Comparison of ENCODE assay signal across 8 cellular contexts in genomic region chr9:74951107-74951720, GRCh38. TPM values are rescaled to one million over a fixed set of nuclear protein-coding genes. Genes with fewer than 3 reads are reported as not detected.
DNase-seq lines count a peak whose midpoint lies in the region; ATAC-seq and TF ChIP-seq lines count a peak whose summit lies in the region.

No MANE protein-coding gene starts in this region.

- no peak for TF ChIP-seq POLR2A in spleen (IDR thresholded peaks at IDR 0.05)

- H3K4me1 Mint-ChIP-seq in activated CD8-positive, alpha-beta T cell treated with anti-CD3 and anti-CD28 coated beads for 36 hours (ENCODE audit: low read depth), result peaks cover 32% of the 10 kb centered on the region

- no peak for ATAC-seq in activated CD8-positive, alpha-beta T cell treated with anti-CD3 and anti-CD28 coated beads for 36 hours
- no peak for ATAC-seq in GM18907 (IDR thresholded peaks at IDR 0.05; ENCODE audit: unreplicated experiment)

- H3K4me3 ChIP-seq in HEK293 (ENCODE audit: low read depth, low read length), result peak overlapping the region; percentile 94
- H3K4me3 ChIP-seq in iPS DF 6.9 (ENCODE audit: low read length), result peak overlapping the region; percentile 51; the same call in 1 of the 2 replicates
- peak overlapping the region; percentile 71 to 93 (median 80) for H3K4me3 ChIP-seq in spleen

- H3K36me3 Mint-ChIP-seq in activated CD8-positive, alpha-beta T cell treated with anti-CD3 and anti-CD28 coated beads for 36 hours (ENCODE audit: low read depth), result peaks cover 25% of the 10 kb centered on the region

- no peaks in the 10 kb centered on the region for H3K9me3 Mint-ChIP-seq in activated CD8-positive, alpha-beta T cell treated with anti-CD3 and anti-CD28 coated beads for 36 hours

- peak; percentile 11 for DNase-seq in activated CD8-positive, alpha-beta T cell treated with anti-CD3 and anti-CD28 coated beads for 36 hours
- DNase-seq in iPS DF 6.9 (ENCODE audit: low read depth, low spot score) (no peak), spleen (no peak), NCI-H2029 treated with DMSO at 0.1 percent for 48 hours (lab: John Stamatoyannopoulos, UW) (no peak), SHP77 (lab: John Stamatoyannopoulos, UW) (no peak)
- no peak for DNase-seq in stimulated activated naive CD4-positive, alpha-beta T cell (lab: John Stamatoyannopoulos, UW)

- no CpG with 5 or more reads among the region's 21 CpGs for WGBS in iPS DF 6.9 (ENCODE audit: insufficient coverage, insufficient read length)
- WGBS in spleen, 5 donors, result 68 to 75% (median 73%) methylated on average over 21 of the region's 21 CpGs

- H3K4me3 Mint-ChIP-seq in activated CD8-positive, alpha-beta T cell treated with anti-CD3 and anti-CD28 coated beads for 36 hours, result peak overlapping the region; percentile 92

- peak overlapping the region; percentile 88 for H3K27ac Mint-ChIP-seq in activated CD8-positive, alpha-beta T cell treated with anti-CD3 and anti-CD28 coated beads for 36 hours

- H3K27me3 Mint-ChIP-seq in activated CD8-positive, alpha-beta T cell treated with anti-CD3 and anti-CD28 coated beads for 36 hours, result no peaks in the 10 kb centered on the region

- peaks cover 0 to 4% of the 10 kb centered on the region in 2 experiments; a peak in 1 of 3 replicates for H3K36me3 ChIP-seq in HEK293 (ENCODE audit: control insufficient read depth in 2 of 2, insufficient read depth in 1 of 2, low read length in 2 of 2)
- H3K36me3 ChIP-seq in iPS DF 6.9 (ENCODE audit: control insufficient read depth, insufficient read depth, low read length), result no peaks in the 10 kb centered on the region
- H3K36me3 ChIP-seq in spleen, result no peaks in the 10 kb centered on the region

- POLR2A ChIA-PET in HEK293 (lab: Yijun Ruan, JAX), result interaction anchor here (2.9 kb wide), 1 partner anchor 76 kb away, joined by 25 read pairs; the partner anchor contains the start of gene CARNMT1
- POLR2A ChIA-PET in activated CD8-positive, alpha-beta T cell treated with anti-CD3 and anti-CD28 coated beads for 36 hours (lab: Charles Lee), result interaction anchor here (0.6 to 2.0 kb wide), 3 partner anchors 9 to 136 kb away, joined by 3 to 7 read pairs (median 6); no protein-coding TSS in a partner anchor

- H3K4me1 ChIP-seq in HEK293 (ENCODE audit: control insufficient read depth, insufficient read depth, low read length) (0 out of 2 replicates have a peak, but pooled peaks cover 3% of the 10 kb centered on the region), iPS DF 6.9 (ENCODE audit: control insufficient read depth, insufficient read depth, low read length) (no peaks in the 10 kb centered on the region), spleen (peaks cover 0 to 36% (median 5%) of the 10 kb centered on the region in 6 donors)

- no peak for TF ChIP-seq CTCF in HEK293 (tag by site-specific recombination; IDR thresholded peaks at IDR 0.05)
- TF ChIP-seq CTCF in activated CD8-positive, alpha-beta T cell treated with anti-CD3 and anti-CD28 coated beads for 36 hours (IDR thresholded peaks at IDR 0.05), result no peak
- no peak for TF ChIP-seq CTCF in spleen (IDR thresholded peaks at IDR 0.05 in 8 of 11, conservative IDR thresholded peaks at IDR 0.05 in 3 of 11)

- H3K27ac ChIP-seq in HEK293 (ENCODE audit: extremely low read depth, low read depth, low read length) (peak overlapping the region; percentile 62; the same call in 1 of the 2 replicates), iPS DF 6.9 (ENCODE audit: low read length) (no peak overlapping the region), spleen (peak overlapping the region; percentile 97 to 99 (median 98))

- intact Hi-C loops in activated CD8-positive, alpha-beta T cell treated with anti-CD3 and anti-CD28 coated beads for 36 hours (cut with micrococcal nuclease), result loop anchor here (5.0 kb wide), 1 partner anchor 136 kb away; the partner anchor contains the start of genes NMRK1 and OSTF1
- intact Hi-C loops in spleen (cut with DNase I; ENCODE audit: low total_unique reads), result loop anchor here (5.0 to 10.0 kb wide), 2 partner anchors 84 to 136 kb away; partner anchors contain the start of genes NMRK1 and OSTF1

- CTCF ChIA-PET in HEK293 (lab: Yijun Ruan, JAX), result interaction anchor here (0.7 to 5.6 kb wide), 9 partner anchors 12 to 178 kb away, joined by 3 to 29 read pairs (median 4); no protein-coding TSS in a partner anchor
- CTCF ChIA-PET in activated CD8-positive, alpha-beta T cell treated with anti-CD3 and anti-CD28 coated beads for 36 hours (lab: Charles Lee), result interaction anchor here (0.7 to 7.6 kb wide), 15 partner anchors 16 to 181 kb away, joined by 3 to 68 read pairs (median 4); partner anchors contain the start of genes CARNMT1 and TRPM6

- H3K27me3 ChIP-seq in iPS DF 6.9 (ENCODE audit: control insufficient read depth, insufficient read depth, low read length), result no peaks in the 10 kb centered on the region
- no peaks in the 10 kb centered on the region for H3K27me3 ChIP-seq in spleen (replicated peaks in 1 of 7)

- H3K9me3 ChIP-seq in HEK293 (ENCODE audit: control insufficient read depth, insufficient read depth, low read depth, low read length), result no peaks in the 10 kb centered on the region
- no peaks in the 10 kb centered on the region for H3K9me3 ChIP-seq in iPS DF 6.9 (ENCODE audit: control insufficient read depth, insufficient read depth, low read length)
- H3K9me3 ChIP-seq in spleen, result no peaks in the 10 kb centered on the region

TF ChIP-seq in HEK293, 187 proteins besides CTCF, POLR2A, EP300 and RAD21:
- TF ChIP-seq ZNF335 (tag by site-specific recombination; conservative IDR thresholded peaks at IDR 0.05), result peak; percentile 20; the same call in 1 of the 2 replicates
- no peak for TF ChIP-seq ZNF114 (tag by site-specific recombination; IDR thresholded peaks at IDR 0.05)
- TF ChIP-seq ZNF341 (tag by site-specific recombination; IDR thresholded peaks at IDR 0.05; ENCODE audit: low read depth), result peak; percentile 60

RNA-seq across cellular contexts. Expression of gene C9orf40, which starts 1.5 kb away (rescaled TPM):
- 10 to 100 TPM; 18.6 to 20.9 TPM for total RNA-seq in activated CD8-positive, alpha-beta T cell treated with anti-CD3 and anti-CD28 coated beads for 36 hours
- 1 to 10 TPM; 4.0 to 6.5 (median 5.0) TPM for total RNA-seq in spleen
- polyA plus RNA-seq in spleen, result 1 to 10 TPM; 4.2 to 6.6 (median 6.3) TPM
